ENCODE assay signal across 16 cellular contexts in genomic region chr10:97307441-97307840, GRCh38.
"Had no signal": no experiment of that assay in that cellular context is flagged by ENCODE, and none has a peak within 500 bp of the region (broad histone marks: within the 10 kb centered on the region; RNA-seq: fewer than 3 reads in every experiment).

No MANE protein-coding gene starts in this region.

- H3K4me3 ChIP-seq: sigmoid colon had no signal

- H3K27ac ChIP-seq: foreskin keratinocyte, sigmoid colon had no signal

- H3K4me1 Mint-ChIP-seq: immature natural killer cell; naive thymus-derived CD4-positive, alpha-beta T cell had no signal

- H3K27me3 ChIP-seq: foreskin keratinocyte, sigmoid colon had no signal

- H3K27me3 Mint-ChIP-seq: naive thymus-derived CD4-positive, alpha-beta T cell had no signal

- DNase-seq: activated CD4-positive, alpha-beta T cell treated with anti-CD3 and anti-CD28 coated beads, Interleukin-2, amount 50 U/mL, for 48 hours; activated CD4-positive, CD25-positive, alpha-beta regulatory T cell treated with anti-CD3 and anti-CD28 coated beads, Interleukin-2, amount 50 U/mL, for 72 hours; activated effector memory CD4-positive, alpha-beta T cell treated with anti-CD3 and anti-CD28 coated beads, Interleukin-2, amount 50 U/mL, for 16 hours; activated T-cell treated with anti-CD3 and anti-CD28 coated beads, Interleukin-2, amount 50 U/mL, for 4 hours; aorta; foreskin keratinocyte; immature natural killer cell; left cardiac atrium; mammary epithelial cell; naive thymus-derived CD4-positive, alpha-beta T cell; nucleus accumbens; sigmoid colon; stimulated activated CD4-positive, alpha-beta T cell treated with anti-CD3 and anti-CD28 coated beads, Interleukin-12 subunit alpha, Interleukin-12 subunit beta, amount 100 ng/mL, for 4 hours; stimulated activated naive CD4-positive, alpha-beta T cell treated with Interleukin-2 at 50 U/mL for 16 hours had no signal

- H3K9me3 Mint-ChIP-seq: activated naive CD4-positive, alpha-beta T cell treated with anti-CD3 and anti-CD28 coated beads, Interleukin-2, amount 50 U/mL, for 72 hours; activated T-cell treated with anti-CD3 and anti-CD28 coated beads, Interleukin-2, amount 50 U/mL, for 4 hours; immature natural killer cell; naive thymus-derived CD4-positive, alpha-beta T cell; T-helper 1 cell treated with Interleukin-12 subunit alpha and Interleukin-12 subunit beta and Interleukin-4 antibody, amounts not matched to agents 30 μg/mL and 1 μg/mL, for 36 hours had no signal

- H3K36me3 ChIP-seq: sigmoid colon had no signal

- H3K36me3 Mint-ChIP-seq: activated naive CD4-positive, alpha-beta T cell treated with anti-CD3 and anti-CD28 coated beads, Interleukin-2, amount 50 U/mL, for 72 hours; immature natural killer cell; naive thymus-derived CD4-positive, alpha-beta T cell had no signal

- ATAC-seq: activated naive CD4-positive, alpha-beta T cell treated with anti-CD3 and anti-CD28 coated beads, Interleukin-2, amount 50 U/mL, for 72 hours; activated T-cell treated with anti-CD3 and anti-CD28 coated beads, Interleukin-2, amount 50 U/mL, for 4 hours; foreskin keratinocyte; naive thymus-derived CD4-positive, alpha-beta T cell had no signal

- H3K27ac Mint-ChIP-seq: activated naive CD4-positive, alpha-beta T cell treated with anti-CD3 and anti-CD28 coated beads, Interleukin-2, amount 50 U/mL, for 72 hours; T-helper 1 cell treated with Interleukin-12 subunit alpha and Interleukin-12 subunit beta and Interleukin-4 antibody, amounts not matched to agents 30 μg/mL and 1 μg/mL, for 36 hours had no signal

- H3K4me3 Mint-ChIP-seq: activated T-cell treated with anti-CD3 and anti-CD28 coated beads, Interleukin-2, amount 50 U/mL, for 4 hours; immature natural killer cell; naive thymus-derived CD4-positive, alpha-beta T cell; T-helper 1 cell treated with Interleukin-12 subunit alpha and Interleukin-12 subunit beta and Interleukin-4 antibody, amounts not matched to agents 30 μg/mL and 1 μg/mL, for 36 hours had no signal

- H3K9me3 ChIP-seq: sigmoid colon had no signal

- H3K4me1 ChIP-seq: foreskin keratinocyte, sigmoid colon had no signal
